In the genomic region with DNA sequence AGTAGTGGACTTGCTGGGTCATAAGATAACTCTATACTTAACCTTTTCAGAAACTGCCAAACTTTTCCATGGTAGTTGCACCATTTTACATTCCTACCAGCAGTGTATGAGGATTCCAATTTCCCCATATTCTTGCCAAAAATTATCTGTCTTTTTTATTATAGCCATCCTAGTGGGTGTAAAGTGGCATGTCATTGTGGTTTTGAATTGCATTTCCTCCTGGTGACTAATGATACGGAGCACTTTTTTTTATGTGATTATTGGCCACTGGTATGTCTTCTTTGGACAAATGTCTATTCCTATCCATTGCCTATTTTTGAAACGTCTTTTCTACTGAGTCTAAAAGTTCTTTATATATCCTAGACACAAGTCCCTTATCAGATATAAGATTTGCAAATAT, we compare ENCODE assay signal across 13 cellular contexts. TPM values are rescaled to one million over a fixed set of nuclear protein-coding genes. Genes with fewer than 3 reads are reported as not detected.
DNase-seq lines count a peak whose midpoint lies in the region; ATAC-seq and TF ChIP-seq lines count a peak whose summit lies in the region.
"Had no signal": no experiment of that assay in that cellular context is flagged by ENCODE, and none has a peak within 500 bp of the region (broad histone marks: within the 10 kb centered on the region; RNA-seq: fewer than 3 reads in every experiment).

No MANE protein-coding gene starts in this region.

- H3K36me3 Mint-ChIP-seq in stimulated activated effector memory CD8-positive, alpha-beta T cell treated with anti-CD3 and anti-CD28 coated beads, Interleukin-12 subunit alpha, Interleukin-12 subunit beta, amount 100 ng/mL, for 72 hours = no peaks in the 10 kb centered on the region
- H3K36me3 Mint-ChIP-seq: CD4-positive, alpha-beta memory T cell; immature natural killer cell had no signal

- no peak; the same call in 1 of the 2 replicates for TF ChIP-seq CTCF in AG09319 (IDR thresholded peaks at IDR 0.05; ENCODE audit: low read depth, low read length)

- no peaks in the 10 kb centered on the region for H3K9me3 Mint-ChIP-seq in stimulated activated effector memory CD8-positive, alpha-beta T cell treated with anti-CD3 and anti-CD28 coated beads, Interleukin-12 subunit alpha, Interleukin-12 subunit beta, amount 100 ng/mL, for 72 hours
- H3K9me3 Mint-ChIP-seq: activated T-helper 2 cell treated with anti-CD3 and anti-CD28 coated beads, Interferon-gamma antibody, Interleukin-2, Interleukin-4, amounts not matched to agents 10 μg/mL and 5 μg/mL and 100 μg/mL, durations not matched to agents 14 hours and 24 hours and 36 hours; immature natural killer cell; stimulated activated naive CD8-positive, alpha-beta T cell treated with anti-CD3 and anti-CD28 coated beads, Interleukin-15, Interleukin-2, amounts not matched to agents 100 ng/mL and 50 ng/mL, for 24 hours had no signal

- no peaks in the 10 kb centered on the region for H3K4me1 Mint-ChIP-seq in stimulated activated effector memory CD8-positive, alpha-beta T cell treated with anti-CD3 and anti-CD28 coated beads, Interleukin-12 subunit alpha, Interleukin-12 subunit beta, amount 100 ng/mL, for 72 hours
- H3K4me1 Mint-ChIP-seq: CD4-positive, alpha-beta memory T cell; immature natural killer cell had no signal

- H3K4me3 Mint-ChIP-seq in stimulated activated effector memory CD8-positive, alpha-beta T cell treated with anti-CD3 and anti-CD28 coated beads, Interleukin-12 subunit alpha, Interleukin-12 subunit beta, amount 100 ng/mL, for 72 hours = no peak overlapping the region
- H3K4me3 Mint-ChIP-seq: CD4-positive, alpha-beta memory T cell; immature natural killer cell; stimulated activated naive CD8-positive, alpha-beta T cell treated with anti-CD3 and anti-CD28 coated beads, Interleukin-15, Interleukin-2, amounts not matched to agents 100 ng/mL and 50 ng/mL, for 24 hours had no signal

- H3K27ac Mint-ChIP-seq in stimulated activated effector memory CD8-positive, alpha-beta T cell treated with anti-CD3 and anti-CD28 coated beads, Interleukin-12 subunit alpha, Interleukin-12 subunit beta, amount 100 ng/mL, for 72 hours = no peak overlapping the region
- H3K27ac Mint-ChIP-seq: activated T-helper 2 cell treated with anti-CD3 and anti-CD28 coated beads, Interferon-gamma antibody, Interleukin-2, Interleukin-4, amounts not matched to agents 10 μg/mL and 5 μg/mL and 100 μg/mL, durations not matched to agents 14 hours and 24 hours and 36 hours; CD4-positive, alpha-beta memory T cell; immature natural killer cell; stimulated activated naive CD8-positive, alpha-beta T cell treated with anti-CD3 and anti-CD28 coated beads, Interleukin-15, Interleukin-2, amounts not matched to agents 100 ng/mL and 50 ng/mL, for 24 hours had no signal

- DNase-seq in AG09319 (ENCODE audit: extremely low read depth, low read depth) (peak; percentile 12), LHCN-M2 (ENCODE audit: low read depth) (peak; percentile 83), amniotic epithelial cell (ENCODE audit: low read depth) (peak; percentile 41), hepatic stellate cell (ENCODE audit: low spot score) (peak; percentile 57), NCI-H1436 treated with DMSO at 0.1 percent for 48 hours (lab: John Stamatoyannopoulos, UW) (no peak)
- no peak for DNase-seq in stimulated activated CD4-positive, alpha-beta T cell treated with anti-CD3 and anti-CD28 coated beads, Interleukin-4, amount 100 ng/mL, for 24 hours
- DNase-seq in central memory CD4-positive, alpha-beta T cell = no peak
- no peak for DNase-seq in stimulated activated effector memory CD8-positive, alpha-beta T cell treated with anti-CD3 and anti-CD28 coated beads, Interleukin-12 subunit alpha, Interleukin-12 subunit beta, amount 100 ng/mL, for 72 hours (ENCODE audit: low spot score in 2 of 2)
- DNase-seq: CD4-positive, alpha-beta memory T cell; effector CD8-positive, alpha-beta T cell; immature natural killer cell had no signal

- no peak for ATAC-seq in stimulated activated effector memory CD8-positive, alpha-beta T cell treated with anti-CD3 and anti-CD28 coated beads, Interleukin-12 subunit alpha, Interleukin-12 subunit beta, amount 100 ng/mL, for 72 hours

RNA-seq across cellular contexts. Expression of gene CACNB4, which starts 44.3 kb away (rescaled TPM):
- total RNA-seq in LHCN-M2 (2014; rRNA removed) = 0.11 and 0.32 TPM in 2 replicates
- 0.33 TPM for polyA plus RNA-seq in LHCN-M2 (2012)
- polyA plus RNA-seq: CD4-positive, alpha-beta memory T cell had no signal

Comparison
In these comparisons a context has a peak if more than half of its experiments do, and no peak if none do; other contexts are left out.
1. DNase-seq: peak in AG09319 (single experiment), LHCN-M2 (single experiment), amniotic epithelial cell (single experiment) and hepatic stellate cell (single experiment); none in NCI-H1436 treated with DMSO at 0.1 percent for 48 hours (single experiment), stimulated activated CD4-positive, alpha-beta T cell treated with anti-CD3 and anti-CD28 coated beads, Interleukin-4, amount 100 ng/mL, for 24 hours (single experiment), central memory CD4-positive, alpha-beta T cell (single experiment) and stimulated activated effector memory CD8-positive, alpha-beta T cell treated with anti-CD3 and anti-CD28 coated beads, Interleukin-12 subunit alpha, Interleukin-12 subunit beta, amount 100 ng/mL, for 72 hours (0 of 2).